In genomic region chr2:182058056-182058455, GRCh38 we compare ENCODE assay signal across 33 cellular contexts.
"Had no signal": no experiment of that assay in that cellular context is flagged by ENCODE, and none has a peak within 500 bp of the region (broad histone marks: within the 10 kb centered on the region; RNA-seq: fewer than 3 reads in every experiment).

No MANE protein-coding gene starts in this region.

- H3K9me3 ChIP-seq: adrenal gland, ascending aorta, body of pancreas, breast epithelium had no signal

- FAIRE-seq: astrocyte, bronchial epithelial cell had no signal

- DNase-seq: activated effector memory CD4-positive, alpha-beta T cell treated with anti-CD3 and anti-CD28 coated beads, Interleukin-2, amount 50 U/mL, for 16 hours; activated effector memory CD4-positive, alpha-beta T cell treated with Interleukin-2 at 50 U/mL for 16 hours; activated gamma-delta T cell; activated gamma-delta T cell treated with Interleukin-2 at 50 U/mL for 16 hours; activated naive CD4-positive, alpha-beta T cell; activated naive CD4-positive, alpha-beta T cell treated with anti-CD3 and anti-CD28 coated beads for 36 hours; activated naive CD4-positive, alpha-beta T cell treated with anti-CD3 and anti-CD28 coated beads, Interleukin-2, amount 10 ng/mL, durations not matched to agents 7 days and 5 days; activated naive CD4-positive, alpha-beta T cell treated with anti-CD3 and anti-CD28 coated beads, Interleukin-2, amount 50 U/mL, for 16 hours; activated naive CD4-positive, alpha-beta T cell treated with Interleukin-2 at 50 U/mL for 16 hours; activated naive CD8-positive, alpha-beta T cell treated with anti-CD3 and anti-CD28 coated beads for 36 hours; activated naive CD8-positive, alpha-beta T cell treated with anti-CD3 and anti-CD28 coated beads, Interleukin-2, amount 10 ng/mL, durations not matched to agents 7 days and 5 days; activated naive CD8-positive, alpha-beta T cell treated with anti-CD3 and anti-CD28 coated beads, Interleukin-2, amount 50 U/mL, for 24 hours; activated T-cell treated with anti-CD3 and anti-CD28 coated beads, Interleukin-2, amount 50 U/mL, for 24 hours; activated T-cell treated with anti-CD3 and anti-CD28 coated beads, Interleukin-2, amount 50 U/mL, for 4 hours; activated T-cell treated with anti-CD3 and anti-CD28 coated beads, Interleukin-2, amount 50 U/mL, for 48 hours; activated T-cell treated with anti-CD3 and anti-CD28 coated beads, Interleukin-2, amount 50 U/mL, for 72 hours; adrenal gland; amniotic stem cell; amygdala; anterior cingulate cortex; aorta; body of pancreas; brain microvascular endothelial cell; caudate nucleus; central memory CD4-positive, alpha-beta T cell; cerebellar nuclear complex had no signal

- H3K27ac ChIP-seq: adrenal gland, ascending aorta, body of pancreas, brain microvascular endothelial cell, breast epithelium, cardiac muscle cell had no signal

- H3K4me3 ChIP-seq: adrenal gland, ascending aorta, body of pancreas, breast epithelium, cardiac muscle cell had no signal

- H3K4me1 ChIP-seq: adrenal gland, ascending aorta, body of pancreas, breast epithelium had no signal

- ATAC-seq: activated naive CD4-positive, alpha-beta T cell treated with anti-CD3 and anti-CD28 coated beads, Interleukin-2, amount 50 U/mL, for 72 hours; activated naive CD8-positive, alpha-beta T cell treated with anti-CD3 and anti-CD28 coated beads, Interleukin-2, amount 50 U/mL, for 24 hours; activated T-cell treated with anti-CD3 and anti-CD28 coated beads, Interleukin-2, amount 50 U/mL, for 4 hours; activated T-cell treated with anti-CD3 and anti-CD28 coated beads, Interleukin-2, amount 50 U/mL, for 72 hours; activated T-helper 17 cell treated with anti-CD3 and anti-CD28 coated beads, Interleukin-2, amount 50 U/mL, for 72 hours; body of pancreas had no signal

- H3K27me3 ChIP-seq: adrenal gland, ascending aorta, body of pancreas, brain microvascular endothelial cell, breast epithelium, cardiac muscle cell had no signal

- H3K36me3 ChIP-seq: ascending aorta, brain microvascular endothelial cell, breast epithelium, cardiac muscle cell had no signal
